Comparison of ENCODE assay signal across 28 cellular contexts in genomic region chr11:120649316-120649715, GRCh38.
"Had no signal": no experiment of that assay in that cellular context is flagged by ENCODE, and none has a peak within 500 bp of the region (broad histone marks: within the 10 kb centered on the region; RNA-seq: fewer than 3 reads in every experiment).

No MANE protein-coding gene starts in this region.

- DNase-seq: activated CD4-positive, alpha-beta T cell treated with anti-CD3 and anti-CD28 coated beads for 4 hours; activated CD4-positive, alpha-beta T cell treated with anti-CD3 and anti-CD28 coated beads, Interleukin-2, amount 50 U/mL, for 48 hours; activated CD4-positive, CD25-positive, alpha-beta regulatory T cell; activated CD8-positive, alpha-beta memory T cell treated with anti-CD3 and anti-CD28 coated beads, Interleukin-2, amount 50 U/mL, for 48 hours; activated naive CD4-positive, alpha-beta T cell treated with anti-CD3 and anti-CD28 coated beads for 36 hours; activated naive CD8-positive, alpha-beta T cell treated with anti-CD3 and anti-CD28 coated beads, Interleukin-2, amount 10 ng/mL, durations not matched to agents 7 days and 5 days; activated T-cell treated with anti-CD3 and anti-CD28 coated beads, Interleukin-2, amount 50 U/mL, for 48 hours; amniotic stem cell; cerebellar nuclear complex; glutamatergic neuron; immature natural killer cell; left lung; naive thymus-derived CD4-positive, alpha-beta T cell; right lobe of liver; stimulated activated CD4-positive, alpha-beta T cell treated with anti-CD3 and anti-CD28 coated beads, Interleukin-1b, Interleukin-23, amount 100 ng/mL, for 48 hours; T1000; testis had no signal

- H3K36me3 ChIP-seq: esophagus muscularis mucosa, left lung, neutrophil, right lobe of liver, vagina had no signal

- H3K9me3 ChIP-seq: esophagus muscularis mucosa, left lung, neutrophil, right lobe of liver, testis, vagina had no signal

- H3K9ac ChIP-seq: parathyroid adenoma had no signal

- ATAC-seq: left lung; naive thymus-derived CD4-positive, alpha-beta T cell; right lobe of liver had no signal

- H3K4me1 ChIP-seq: esophagus muscularis mucosa, left lung, parathyroid adenoma, right lobe of liver, testis, vagina had no signal

- FAIRE-seq: bronchial epithelial cell, frontal cortex had no signal

- H3K4me3 ChIP-seq: coronary artery, esophagus muscularis mucosa, hepatocyte, left lung, lung, right lobe of liver, skin epidermis, testis, vagina had no signal

- H3K4me1 Mint-ChIP-seq: activated naive CD8-positive, alpha-beta T cell treated with anti-CD3 and anti-CD28 coated beads, Interleukin-2, amount 10 ng/mL, durations not matched to agents 7 days and 5 days; immature natural killer cell; naive thymus-derived CD4-positive, alpha-beta T cell had no signal

- H3K27ac ChIP-seq: coronary artery, esophagus muscularis mucosa, hepatocyte, left lung, neutrophil, parathyroid adenoma, right lobe of liver, skin epidermis, testis, vagina had no signal

- H3K4me3 Mint-ChIP-seq: activated naive CD4-positive, alpha-beta T cell treated with anti-CD3 and anti-CD28 coated beads for 36 hours; activated naive CD8-positive, alpha-beta T cell treated with anti-CD3 and anti-CD28 coated beads, Interleukin-2, amount 10 ng/mL, durations not matched to agents 7 days and 5 days; immature natural killer cell; naive thymus-derived CD4-positive, alpha-beta T cell; type B pancreatic cell had no signal

- H3K36me3 Mint-ChIP-seq: activated naive CD8-positive, alpha-beta T cell treated with anti-CD3 and anti-CD28 coated beads, Interleukin-2, amount 10 ng/mL, durations not matched to agents 7 days and 5 days; naive thymus-derived CD4-positive, alpha-beta T cell; type B pancreatic cell had no signal

- H3K79me2 ChIP-seq: hepatocyte, parathyroid adenoma had no signal

- H3K27me3 ChIP-seq: right lobe of liver, testis, vagina had no signal

- H3K9me3 Mint-ChIP-seq: activated naive CD4-positive, alpha-beta T cell treated with anti-CD3 and anti-CD28 coated beads for 36 hours; activated naive CD8-positive, alpha-beta T cell treated with anti-CD3 and anti-CD28 coated beads, Interleukin-2, amount 10 ng/mL, durations not matched to agents 7 days and 5 days; immature natural killer cell; type B pancreatic cell had no signal

- H3K4me2 ChIP-seq: hepatocyte had no signal

- H2AFZ ChIP-seq: hepatocyte, parathyroid adenoma had no signal

- H3K27ac Mint-ChIP-seq: activated naive CD4-positive, alpha-beta T cell treated with anti-CD3 and anti-CD28 coated beads for 36 hours; activated naive CD8-positive, alpha-beta T cell treated with anti-CD3 and anti-CD28 coated beads, Interleukin-2, amount 10 ng/mL, durations not matched to agents 7 days and 5 days; naive thymus-derived CD4-positive, alpha-beta T cell; type B pancreatic cell had no signal
